Comparison of ENCODE assay signal across 26 cellular contexts in the genomic region with DNA sequence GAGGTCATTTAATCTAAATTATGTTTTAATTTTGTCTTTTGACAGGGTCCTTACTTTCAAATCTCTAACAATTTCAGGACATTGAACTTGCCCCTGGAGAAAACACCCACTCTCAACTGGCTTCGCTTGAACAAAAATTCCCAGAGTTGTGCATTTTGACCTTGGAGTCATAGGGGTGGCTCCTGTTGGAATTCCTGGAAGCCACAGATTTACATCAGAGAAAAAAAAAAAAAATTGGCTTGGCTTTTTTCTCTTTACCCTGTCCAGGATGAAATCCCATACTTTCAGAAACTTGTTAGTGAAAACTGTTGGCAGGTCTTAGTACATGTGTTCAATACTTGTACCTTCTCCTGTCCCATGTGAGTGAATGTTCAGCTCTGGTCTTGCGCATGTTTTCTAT.
DNase-seq lines count a peak whose midpoint lies in the region; ATAC-seq, FAIRE-seq and TF ChIP-seq lines count a peak whose summit lies in the region.
"Had no signal": no experiment of that assay in that cellular context is flagged by ENCODE, and none has a peak within 500 bp of the region (broad histone marks: within the 10 kb centered on the region; RNA-seq: fewer than 3 reads in every experiment).

No MANE protein-coding gene starts in this region.

- no peak for TF ChIP-seq EP300 in HepG2 (IDR thresholded peaks at IDR 0.05; ENCODE audit: low read depth in 2 of 2, low read length in 2 of 2)
- no peak for TF ChIP-seq EP300 in HepG2 (CRISPR knock-in tag; IDR thresholded peaks at IDR 0.05; ENCODE audit: borderline replicate concordance)
- TF ChIP-seq EP300 in SK-N-SH (IDR thresholded peaks at IDR 0.05; ENCODE audit: borderline replicate concordance in 1 of 2, low read depth in 1 of 2, low read length in 1 of 2) = no peak

- ATAC-seq in HepG2 (no peak), right lobe of liver (no peak)
- ATAC-seq: CD8-positive, alpha-beta T cell had no signal

- H3K23ac ChIP-seq in trophoblast cell (ENCODE audit: low read length) = no peak overlapping the region

- H3F3A ChIP-seq in SK-N-SH (replicated peaks; ENCODE audit: insufficient read depth) = no peaks in the 10 kb centered on the region

- TF ChIP-seq RAD21 in HepG2 (CRISPR knock-in tag; IDR thresholded peaks at IDR 0.05) = no peak
- no peak for TF ChIP-seq RAD21 in SK-N-SH (IDR thresholded peaks at IDR 0.05; ENCODE audit: low read length)

- WGBS in HepG2 (ENCODE audit: low lambda C conversion rate) = 50% methylated on average over 2 of the region's 2 CpGs
- WGBS in right lobe of liver (ENCODE audit: insufficient coverage, low coverage, low lambda C conversion rate, missing lambda C conversion rate) = 46% methylated on average over 1 of the region's 2 CpGs
- no CpG with 5 or more reads among the region's 2 CpGs for WGBS in trophoblast cell (ENCODE audit: extremely low coverage, insufficient coverage, insufficient read length)
- 91% methylated on average over 2 of the region's 2 CpGs for WGBS in SK-N-SH (ENCODE audit: low lambda C conversion rate)

- no peak overlapping the region for H2BK120ac ChIP-seq in trophoblast cell (ENCODE audit: insufficient read depth, low read length, poor library complexity)

- no TSS peak for BruUV-seq in HepG2 (replicated peaks; lab: Mats Ljungman, UMichigan)

- no peak for FAIRE-seq in HepG2 (lab: Jason Lieb, UNC)
- FAIRE-seq: GM18507 had no signal

- in situ Hi-C loops in HepG2 (cut with HindIII; ENCODE audit: extremely low pct_ligation_motif_present, low pct_unique_long_range_greater_than_20kb) = no loop called here

- H4K20me1 ChIP-seq in HepG2 (ENCODE audit: insufficient read depth, low read length) = no peaks in the 10 kb centered on the region
- no peaks in the 10 kb centered on the region for H4K20me1 ChIP-seq in SK-N-SH (ENCODE audit: insufficient read depth)

- intact Hi-C loops in HepG2 (cut with micrococcal nuclease; ENCODE audit: unreplicated experiment) (no loop called here), right lobe of liver (cut with DNase I) (no loop called here)

- H3K27ac ChIP-seq in HepG2 (ENCODE audit: extremely low read length, insufficient read depth, low read length) (no peak overlapping the region), right lobe of liver (no peak overlapping the region), trophoblast cell (ENCODE audit: low read depth, low read length) (no peak overlapping the region), SK-N-SH (ENCODE audit: low read depth in 2 of 2, low read length in 1 of 2) (no peak overlapping the region)
- H3K27ac ChIP-seq: GM23248, Peyer's patch had no signal

- H3K4me1 ChIP-seq in HepG2 (ENCODE audit: insufficient read depth, low read length) (no peaks in the 10 kb centered on the region), right lobe of liver (no peaks in the 10 kb centered on the region), trophoblast cell (ENCODE audit: control insufficient read depth in 1 of 2, insufficient read depth in 2 of 2, low read length in 2 of 2) (peaks cover 0 to 2% of the 10 kb centered on the region in 2 experiments), SK-N-SH (ENCODE audit: control insufficient read depth in 1 of 2, insufficient read depth in 2 of 2, low read depth in 1 of 2, low read length in 1 of 2) (no peaks in the 10 kb centered on the region)
- H3K4me1 ChIP-seq: Peyer's patch had no signal

- no peak for TF ChIP-seq POLR2A in HepG2 (IDR thresholded peaks at IDR 0.05; ENCODE audit: insufficient read depth in 1 of 2, low read depth in 2 of 2, low read length in 2 of 2)
- TF ChIP-seq POLR2A in right lobe of liver (IDR thresholded peaks at IDR 0.05) = no peak

- H2BK5ac ChIP-seq in trophoblast cell (ENCODE audit: low read depth, low read length, poor library complexity) = no peak overlapping the region

- H3K18ac ChIP-seq in trophoblast cell (ENCODE audit: low read length) = no peak overlapping the region

- no peak overlapping the region for H4K12ac ChIP-seq in trophoblast cell (ENCODE audit: low read depth, low read length)

- H3K9me2 ChIP-seq in SK-N-SH = no peaks in the 10 kb centered on the region

- no peak overlapping the region for H2AFZ ChIP-seq in HepG2 (ENCODE audit: low read length)
- no peak overlapping the region for H2AFZ ChIP-seq in trophoblast cell (ENCODE audit: insufficient read depth, low read length, poor library complexity)
- no peak overlapping the region for H2AFZ ChIP-seq in SK-N-SH (ENCODE audit: low read depth)
- H2AFZ ChIP-seq: GM23248 had no signal

- DNase-seq in HepG2 (ENCODE audit: low spot score) (no peak), right lobe of liver (no peak), fibroblast of mammary gland (ENCODE audit: low read depth) (peak; percentile 40), trophoblast cell (peak in 1 of 2 donors; percentile 29), SK-N-SH (no peak), NCI-H526 (lab: John Stamatoyannopoulos, UW) (no peak), NCI-H187 (lab: John Stamatoyannopoulos, UW) (no peak)
- DNase-seq: 8988T; AML-193; C1 segment of cervical spinal cord; Calu3; CD8-positive, alpha-beta T cell; DMS153; GDM1; GM23248; HCEC 1CT; KBM-7; NCI-H1092 treated with DMSO at 0.1 percent for 48 hours; NCI-H1436 treated with DMSO at 0.1 percent for 48 hours; NCI-H2029 treated with DMSO at 0.1 percent for 48 hours; NCI-H226; NCI-H510A treated with DMSO at 0.1 percent for 48 hours; NCI-H774; Peyer's patch; Right ventricle myocardium superior had no signal

- peaks cover 2% of the 10 kb centered on the region for H3K79me1 ChIP-seq in trophoblast cell (ENCODE audit: low read length)

- H3K4me3 ChIP-seq in HepG2 (replicated peaks in 1 of 3; ENCODE audit: insufficient read depth in 1 of 3, low read depth in 2 of 3, low read length in 3 of 3) (no peak overlapping the region), right lobe of liver (no peak overlapping the region), fibroblast of mammary gland (ENCODE audit: control insufficient read depth, low read depth, low read length) (no peak overlapping the region), trophoblast cell (ENCODE audit: low read depth, low read length) (no peak overlapping the region), SK-N-SH (ENCODE audit: low read depth in 2 of 2, low read length in 1 of 2) (no peak overlapping the region)
- H3K4me3 ChIP-seq: GM23248, Peyer's patch had no signal

- no peak overlapping the region for H2AK5ac ChIP-seq in trophoblast cell (ENCODE audit: low read length)

- H3K79me2 ChIP-seq in HepG2 (ENCODE audit: insufficient read depth, low read length) = no peaks in the 10 kb centered on the region
- H3K79me2 ChIP-seq in trophoblast cell (ENCODE audit: control insufficient read depth, insufficient read depth, low read length, poor library complexity) = peaks cover 2% of the 10 kb centered on the region
- no peaks in the 10 kb centered on the region for H3K79me2 ChIP-seq in SK-N-SH (ENCODE audit: insufficient read depth)

- no peaks in the 10 kb centered on the region for H3K27me3 ChIP-seq in HepG2 (ENCODE audit: control insufficient read depth in 1 of 2, insufficient read depth in 2 of 2, low read length in 2 of 2)
- H3K27me3 ChIP-seq in right lobe of liver = no peaks in the 10 kb centered on the region
- no peaks in the 10 kb centered on the region for H3K27me3 ChIP-seq in trophoblast cell (ENCODE audit: insufficient read depth, low read length)
- H3K27me3 ChIP-seq in SK-N-SH (ENCODE audit: insufficient read depth) = no peaks in the 10 kb centered on the region
- H3K27me3 ChIP-seq: Peyer's patch had no signal

- H3K9me3 ChIP-seq in HepG2 (ENCODE audit: low read length) (no peaks in the 10 kb centered on the region), right lobe of liver (no peaks in the 10 kb centered on the region), trophoblast cell (ENCODE audit: insufficient read depth, low read depth, low read length) (no peaks in the 10 kb centered on the region), SK-N-SH (no peaks in the 10 kb centered on the region)
- H3K9me3 ChIP-seq: Peyer's patch had no signal

- no peak for TF ChIP-seq CTCF in HepG2 (CRISPR knock-in tag; IDR thresholded peaks at IDR 0.05)
- TF ChIP-seq CTCF in right lobe of liver (IDR thresholded peaks at IDR 0.05) = no peak
- TF ChIP-seq CTCF in fibroblast of mammary gland (conservative IDR thresholded peaks at IDR 0.05; ENCODE audit: control insufficient read depth, insufficient read depth, low read depth, low read length) = no peak
- TF ChIP-seq CTCF in SK-N-SH (IDR thresholded peaks at IDR 0.05) = no peak

- POLR2A ChIA-PET in HepG2 (lab: Yijun Ruan, JAX) (no interaction called here), SK-N-SH (lab: Yijun Ruan, JAX) (no interaction called here)

- H3K36me3 ChIP-seq in HepG2 (replicated peaks in 1 of 2; ENCODE audit: control insufficient read depth in 1 of 2, insufficient read depth in 2 of 2, low read length in 2 of 2) (no peaks in the 10 kb centered on the region), right lobe of liver (no peaks in the 10 kb centered on the region), trophoblast cell (ENCODE audit: control insufficient read depth in 1 of 2, insufficient read depth in 2 of 2, low read length in 2 of 2) (no peaks in the 10 kb centered on the region), SK-N-SH (replicated peaks in 1 of 2; ENCODE audit: control insufficient read depth in 1 of 2, insufficient read depth in 2 of 2, low read length in 1 of 2) (no peaks in the 10 kb centered on the region)
- H3K36me3 ChIP-seq: Peyer's patch had no signal

- no peak overlapping the region for H3K4ac ChIP-seq in trophoblast cell (ENCODE audit: low read depth, low read length)

- H3K4me2 ChIP-seq in HepG2 (ENCODE audit: low read depth, low read length) (no peak overlapping the region), trophoblast cell (ENCODE audit: low read length) (no peak overlapping the region), SK-N-SH (no peak overlapping the region)

- H4K91ac ChIP-seq in trophoblast cell (ENCODE audit: low read depth, low read length) = no peak overlapping the region

- no peak overlapping the region for H3K14ac ChIP-seq in trophoblast cell (ENCODE audit: low read length)

- no peak overlapping the region for H4K8ac ChIP-seq in trophoblast cell (ENCODE audit: low read depth, low read length)

- peak overlapping the region; percentile 89 for H2BK12ac ChIP-seq in trophoblast cell (ENCODE audit: low read length)

- CTCF ChIA-PET in HepG2 (lab: Yijun Ruan, JAX; ENCODE audit: low intra/inter-chr PET ratio, low total read pairs) (no interaction called here), SK-N-SH (lab: Yijun Ruan, JAX) (no interaction called here)

- H3K9ac ChIP-seq in HepG2 (ENCODE audit: insufficient read depth, low read depth, low read length) = no peak overlapping the region
- no peak overlapping the region for H3K9ac ChIP-seq in trophoblast cell (ENCODE audit: low read length)
- no peak overlapping the region for H3K9ac ChIP-seq in SK-N-SH
- H3K9ac ChIP-seq: GM23248 had no signal

TF ChIP-seq in SK-N-SH, 30 proteins besides CTCF, POLR2A, EP300 and RAD21 (continues in another document):
- no peak for TF ChIP-seq FOXM1 (IDR thresholded peaks at IDR 0.05; ENCODE audit: low read depth)
- no peak for TF ChIP-seq YY1 (IDR thresholded peaks at IDR 0.05; ENCODE audit: low read depth)
